Comparison of ENCODE assay signal across 12 cellular contexts in genomic region chr15:66657062-66658020, GRCh38. TPM values are rescaled to one million over a fixed set of nuclear protein-coding genes. Genes with fewer than 3 reads are reported as not detected.
DNase-seq lines count a peak whose midpoint lies in the region; TF ChIP-seq lines count a peak whose summit lies in the region.
"Had no signal": no experiment of that assay in that cellular context is flagged by ENCODE, and none has a peak within 500 bp of the region (broad histone marks: within the 10 kb centered on the region; RNA-seq: fewer than 3 reads in every experiment).

No MANE protein-coding gene starts in this region.

- peak overlapping the region; percentile 35; the same call in 1 of the 2 replicates for H3K9ac ChIP-seq in iPS-20b (ENCODE audit: low read depth, low read length)

- H3K27me3 ChIP-seq in iPS-20b (ENCODE audit: insufficient read depth, low read length): no peaks in the 10 kb centered on the region

- no peak for TF ChIP-seq CTCF in HFF-Myc (IDR thresholded peaks at IDR 0.05; ENCODE audit: low read depth, low read length, missing control alignments)

- H3K27ac ChIP-seq in iPS-20b (ENCODE audit: low read length) (peak overlapping the region; percentile 48), substantia nigra (ENCODE audit: low read depth, low read length, poor library complexity, severe bottlenecking) (no peak overlapping the region)

- DNase-seq in HFF-Myc (ENCODE audit: extremely low read depth, low read depth): peak; percentile 3
- DNase-seq in amniotic epithelial cell (ENCODE audit: low read depth): peak; percentile 51
- peak; percentile 59 for DNase-seq in retina
- DNase-seq in A172 (ENCODE audit: low spot score): no peak
- no peak for DNase-seq in substantia nigra (lab: John Stamatoyannopoulos, UW)
- no peak for DNase-seq in mucosa of gallbladder (ENCODE audit: low spot score)
- DNase-seq in AG20443 (ENCODE audit: low spot score): no peak
- DNase-seq: CD8-positive, alpha-beta memory T cell; NCI-H1092 treated with DMSO at 0.1 percent for 48 hours; NCI-H510A treated with DMSO at 0.1 percent for 48 hours; SHP77 had no signal

- H3K9me3 ChIP-seq in iPS-20b (ENCODE audit: insufficient read depth, low read depth, low read length): no peaks in the 10 kb centered on the region

- no peaks in the 10 kb centered on the region for H3K36me3 ChIP-seq in iPS-20b (ENCODE audit: insufficient read depth, low read depth, low read length)

- H3K4me3 ChIP-seq in HFF-Myc (replicated peaks; ENCODE audit: low read depth, low read length) (no peak overlapping the region), iPS-20b (ENCODE audit: low read length) (no peak overlapping the region)

- H3K4me1 ChIP-seq in iPS-20b (ENCODE audit: insufficient read depth, low read length): peaks cover 20% of the 10 kb centered on the region; the same call in 1 of the 2 replicates

RNA-seq across cellular contexts. Expression of gene SMAD6, which starts 44.7 kb away (rescaled TPM):
- total RNA-seq in A172 (2014; rRNA removed; shearing (Covaris generic)): 20.8 and 37.9 TPM in 2 replicates
- total RNA-seq in mucosa of gallbladder: 50.5 TPM

Comparison
In these comparisons a context has a peak if more than half of its experiments do, and no peak if none do; other contexts are left out.
1. DNase-seq: peak in HFF-Myc (single experiment), amniotic epithelial cell (single experiment) and retina (single experiment); none in A172 (single experiment), substantia nigra (0 of 49), mucosa of gallbladder (single experiment) and AG20443 (single experiment).